12 cellular contexts compared by ENCODE assay signal in genomic region chr5:173825215-173825865, GRCh38.
DNase-seq lines count a peak whose midpoint lies in the region; TF ChIP-seq lines count a peak whose summit lies in the region.
"Had no signal": no experiment of that assay in that cellular context is flagged by ENCODE, and none has a peak within 500 bp of the region (broad histone marks: within the 10 kb centered on the region; RNA-seq: fewer than 3 reads in every experiment).

No MANE protein-coding gene starts in this region.

- no peak overlapping the region for H3K4me3 Mint-ChIP-seq in neural progenitor cell

- TF ChIP-seq CTCF in OCI-LY1 (IDR thresholded peaks at IDR 0.05; ENCODE audit: low read length) (no peak), dorsolateral prefrontal cortex (IDR thresholded peaks at IDR 0.05 in 54 of 56, conservative IDR thresholded peaks at IDR 0.05 in 2 of 56; ENCODE audit: low read depth in 1 of 56, partially characterized antibody in 56 of 56) (no peak), neural progenitor cell (IDR thresholded peaks at IDR 0.05) (no peak), GM13976 (IDR thresholded peaks at IDR 0.05; ENCODE audit: borderline replicate concordance, control extremely low read depth, extremely low read depth, insufficient read depth, missing control alignments) (no peak)

- in situ Hi-C loops in GM13976 (cut with MboI; ENCODE audit: low sequenced_read_pairs, unreplicated experiment), result no loop called here

- intact Hi-C loops in dorsolateral prefrontal cortex (cut with DNase I), result no loop called here

- H3K27ac Mint-ChIP-seq in neural progenitor cell, result no peak overlapping the region

- peaks cover 16% of the 10 kb centered on the region for H3K4me1 Mint-ChIP-seq in neural progenitor cell

- H3K9me3 Mint-ChIP-seq in neural progenitor cell, result no peaks in the 10 kb centered on the region

- H4K20me1 ChIP-seq in OCI-LY1 (ENCODE audit: insufficient read depth, low read length), result no peaks in the 10 kb centered on the region
- H4K20me1 ChIP-seq in neural progenitor cell (ENCODE audit: low read depth), result no peaks in the 10 kb centered on the region
- H4K20me1 ChIP-seq: BLaER1 had no signal

- H3K4me1 ChIP-seq in OCI-LY1 (ENCODE audit: insufficient read depth, low read length, severe bottlenecking) (peaks cover 92% of the 10 kb centered on the region), neural progenitor cell (peaks cover 23% of the 10 kb centered on the region)
- H3K4me1 ChIP-seq: prostate gland had no signal

- H3F3A ChIP-seq in OCI-LY1 (ENCODE audit: insufficient read depth, low read length) (peaks cover 12% of the 10 kb centered on the region; the same call in 1 of the 2 replicates), neural progenitor cell (ENCODE audit: low read depth) (peaks cover 10% of the 10 kb centered on the region)

- peaks cover 10% of the 10 kb centered on the region for H3K27me3 Mint-ChIP-seq in neural progenitor cell (ENCODE audit: insufficient read depth, low read depth)

- H3K4me3 ChIP-seq in OCI-LY1 (ENCODE audit: low read depth, low read length, poor library complexity, severe bottlenecking) (no peak overlapping the region), dorsolateral prefrontal cortex (no peak overlapping the region), neural progenitor cell (no peak overlapping the region)
- H3K4me3 ChIP-seq: BLaER1, prostate gland had no signal

- H3K27ac ChIP-seq in OCI-LY1 (ENCODE audit: low read depth, low read length, poor library complexity, severe bottlenecking), result peak overlapping the region; percentile 99
- H3K27ac ChIP-seq in dorsolateral prefrontal cortex, result peak overlapping the region in 12 of 59 donors; percentile 6 to 59 (median 27)
- H3K27ac ChIP-seq in neural progenitor cell, result no peak overlapping the region
- H3K27ac ChIP-seq: BLaER1 had no signal

- peak overlapping the region; percentile 32; the same call in 1 of the 2 replicates for H3K4me2 ChIP-seq in OCI-LY1 (ENCODE audit: low read length)
- peak overlapping the region; percentile 4 for H3K4me2 ChIP-seq in neural progenitor cell
- H3K4me2 ChIP-seq: BLaER1 had no signal

- H3K9me3 ChIP-seq in OCI-LY1 (ENCODE audit: low read length) (0 out of 2 replicates have a peak, but pooled peaks cover 3% of the 10 kb centered on the region), neural progenitor cell (ENCODE audit: low read depth) (no peaks in the 10 kb centered on the region)
- H3K9me3 ChIP-seq: prostate gland had no signal

- H3K79me2 ChIP-seq in OCI-LY1 (ENCODE audit: insufficient read depth, low read length) (no peaks in the 10 kb centered on the region), neural progenitor cell (ENCODE audit: low read depth) (no peaks in the 10 kb centered on the region)

- no peaks in the 10 kb centered on the region for H3K27me3 ChIP-seq in OCI-LY1 (ENCODE audit: insufficient read depth, low read length)
- no peaks in the 10 kb centered on the region for H3K27me3 ChIP-seq in dorsolateral prefrontal cortex
- H3K27me3 ChIP-seq in neural progenitor cell, result no peaks in the 10 kb centered on the region
- H3K27me3 ChIP-seq: BLaER1 had no signal

- H2AFZ ChIP-seq in OCI-LY1 (ENCODE audit: low read length), result no peak overlapping the region
- H2AFZ ChIP-seq in neural progenitor cell (replicated peaks), result no peak overlapping the region

- H3K9ac ChIP-seq in OCI-LY1 (ENCODE audit: low read length) (peak overlapping the region; percentile 56; the same call in 1 of the 2 replicates), neural progenitor cell (no peak overlapping the region)
- H3K9ac ChIP-seq: BLaER1 had no signal

- DNase-seq in Ammon's horn (ENCODE audit: low spot score) (peak; percentile 75), dorsolateral prefrontal cortex (peak in 8 of 10 donors; percentile 47 to 82 (median 53)), neural progenitor cell (ENCODE audit: low spot score) (no peak), NCI-H1436 (lab: John Stamatoyannopoulos, UW) (no peak), GM13976 (ENCODE audit: low spot score) (no peak), NCI-H1436 treated with DMSO at 0.1 percent for 48 hours (lab: John Stamatoyannopoulos, UW) (no peak), 8988T (no peak)
- DNase-seq: H7, NCI-H2171 had no signal

- H3K9me2 ChIP-seq in OCI-LY1 (ENCODE audit: low read depth, low read length), result no peaks in the 10 kb centered on the region

- no peaks in the 10 kb centered on the region for H3K36me3 Mint-ChIP-seq in neural progenitor cell

- H3K36me3 ChIP-seq in OCI-LY1 (ENCODE audit: insufficient read depth, low read length), result peaks cover 10% of the 10 kb centered on the region
- no peaks in the 10 kb centered on the region for H3K36me3 ChIP-seq in neural progenitor cell
- H3K36me3 ChIP-seq: BLaER1, prostate gland had no signal

Comparison
In these comparisons a context has a peak if more than half of its experiments do, and no peak if none do; other contexts are left out.
1. DNase-seq: peak in Ammon's horn (single experiment) and dorsolateral prefrontal cortex (8 of 10); none in neural progenitor cell (single experiment), NCI-H1436 (single experiment), GM13976 (single experiment), NCI-H1436 treated with DMSO at 0.1 percent for 48 hours (single experiment) and 8988T (single experiment).